In the genomic region with DNA sequence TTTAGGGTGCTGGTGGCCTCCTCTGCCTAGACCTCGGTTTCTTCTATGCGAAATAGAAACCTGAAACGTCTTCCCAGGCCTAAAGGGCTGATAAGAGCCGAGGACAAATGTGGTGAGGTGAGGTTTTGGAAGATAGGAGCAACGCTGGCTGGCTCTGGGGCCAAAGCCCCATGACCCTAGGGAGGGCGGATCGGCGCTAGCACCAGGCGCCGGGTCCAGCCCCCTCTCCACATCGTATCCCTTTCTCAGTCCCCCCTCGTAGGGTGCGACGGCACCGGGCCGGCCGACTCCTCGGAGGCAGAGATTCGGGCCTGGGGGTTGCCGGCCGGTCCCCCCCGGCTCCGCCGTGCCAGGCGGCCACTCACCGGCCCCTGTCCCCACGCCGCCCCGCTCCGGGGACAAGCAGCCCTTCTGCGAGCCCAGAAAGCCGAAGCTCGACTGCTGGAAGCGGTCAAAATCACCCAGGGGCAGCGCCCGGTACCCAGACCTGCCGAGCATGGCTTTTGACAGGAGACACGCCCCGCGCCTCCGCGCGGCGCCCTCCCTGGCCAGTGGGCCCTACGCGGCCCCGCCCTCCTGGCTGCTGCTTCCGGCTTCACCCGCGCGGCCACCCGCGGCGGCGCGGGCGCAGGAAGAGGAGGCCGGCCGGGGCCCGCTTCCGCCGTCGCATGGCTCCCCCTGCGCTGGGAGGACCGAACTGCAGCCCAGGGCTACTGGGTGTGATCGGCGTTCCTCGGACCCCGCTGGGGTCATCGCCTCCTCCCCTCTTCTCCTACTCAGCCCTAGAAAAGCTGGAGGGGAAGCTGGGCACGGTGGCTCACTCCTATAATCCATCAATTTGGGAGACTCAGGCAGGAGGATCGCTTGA, we compare ENCODE assay signal across 8 cellular contexts. TPM values are rescaled to one million over a fixed set of nuclear protein-coding genes. Genes with fewer than 3 reads are reported as not detected.
A peak's percentile ranks its signal among the peaks of the same experiment; 100 is the strongest.
DNase-seq lines count a peak whose midpoint lies in the region; ATAC-seq and TF ChIP-seq lines count a peak whose summit lies in the region.

A gene with protein sequence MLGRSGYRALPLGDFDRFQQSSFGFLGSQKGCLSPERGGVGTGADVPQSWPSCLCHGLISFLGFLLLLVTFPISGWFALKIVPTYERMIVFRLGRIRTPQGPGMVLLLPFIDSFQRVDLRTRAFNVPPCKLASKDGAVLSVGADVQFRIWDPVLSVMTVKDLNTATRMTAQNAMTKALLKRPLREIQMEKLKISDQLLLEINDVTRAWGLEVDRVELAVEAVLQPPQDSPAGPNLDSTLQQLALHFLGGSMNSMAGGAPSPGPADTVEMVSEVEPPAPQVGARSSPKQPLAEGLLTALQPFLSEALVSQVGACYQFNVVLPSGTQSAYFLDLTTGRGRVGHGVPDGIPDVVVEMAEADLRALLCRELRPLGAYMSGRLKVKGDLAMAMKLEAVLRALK (minus strand): TSS at position 570 of the 868 bp plus-strand sequence. CDS start 72 bp downstream, at position 498.

- H3K27me3 ChIP-seq in BE2C, result no peaks in the 10 kb centered on the region

- DNase-seq in BE2C, result peak; percentile 97
- peak; percentile 88 to 96 for DNase-seq in NCI-H524 (lab: John Stamatoyannopoulos, UW)
- peak; percentile 98 for DNase-seq in activated CD4-positive, alpha-beta T cell treated with anti-CD3 and anti-CD28 coated beads for 48 hours
- DNase-seq in coronary artery (ENCODE audit: low spot score), result peak; percentile 93
- peak; percentile 92 to 96 for DNase-seq in left colon
- DNase-seq in stimulated activated CD4-positive, alpha-beta T cell treated with anti-CD3 and anti-CD28 coated beads, Interleukin-1b, Interleukin-23, amount 100 ng/mL, for 4 hours (ENCODE audit: low read depth in 2 of 2), result peak; percentile 93 to 98

- TF ChIP-seq CTCF in BE2C (IDR thresholded peaks at IDR 0.05; ENCODE audit: low read depth, low read length) (peak; percentile 74), coronary artery (IDR thresholded peaks at IDR 0.05) (peak; percentile 94)

- TF ChIP-seq POLR2A in GM19099 (IDR thresholded peaks at IDR 0.05; ENCODE audit: extremely low read depth, insufficient read length, low read depth), result peak; percentile 77

- no peaks in the 10 kb centered on the region for H3K9me3 ChIP-seq in BE2C

- H3K4me1 ChIP-seq in BE2C, result peaks cover 4% of the 10 kb centered on the region; the same call in 1 of the 2 replicates

- H3K36me3 ChIP-seq in BE2C, result no peaks in the 10 kb centered on the region

- intact Hi-C loops in left colon (cut with DNase I, micrococcal nuclease), result no loop called here

- ATAC-seq in HG03378 (IDR thresholded peaks at IDR 0.05; ENCODE audit: unreplicated experiment) (peak; percentile 48), left colon (peak; percentile 84)

- peak within 1 kb of the TSS; percentile 75 to 93 for H3K27ac ChIP-seq in coronary artery

- H3K4me3 ChIP-seq in BE2C (ENCODE audit: low read depth, low read length) (peak within 1 kb of the TSS; percentile 87), coronary artery (peak within 1 kb of the TSS; percentile 94)

RNA-seq across cellular contexts. Expression of the gene that starts here (rescaled TPM):
- polyA plus RNA-seq in BE2C (2012; ENCODE audit: insufficient read depth, insufficient read length, low read depth), result 41.5 TPM
- total RNA-seq in left colon, result 10 to 100 TPM; 10.9 to 15.4 TPM

Comparison
In these comparisons a context has a peak if more than half of its experiments do, and no peak if none do; other contexts are left out.
1. Peak in every context shown above with its lines: DNase-seq, ATAC-seq, H3K4me3 ChIP-seq and H3K27ac ChIP-seq.